Comparison of ENCODE assay signal across 1 cellular context in the genomic region with DNA sequence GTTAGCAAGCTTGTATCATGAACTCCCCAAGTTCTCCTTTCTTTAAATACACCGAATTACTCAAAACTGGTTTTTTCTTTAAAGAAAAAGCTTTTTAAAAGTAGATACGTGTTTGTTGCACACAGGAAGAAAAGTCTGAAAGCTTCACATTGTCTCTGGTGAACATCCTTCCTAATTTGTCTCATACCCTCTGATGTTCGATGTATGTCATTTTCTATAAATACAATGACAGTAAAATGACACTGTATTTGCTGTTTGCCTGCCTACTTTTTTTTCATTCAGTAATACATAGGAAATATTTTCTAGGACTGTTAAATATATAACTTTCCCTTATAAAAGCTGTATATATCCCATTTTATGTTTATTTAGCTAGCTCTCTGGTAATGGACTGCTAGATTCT.
TF ChIP-seq lines count a peak whose summit lies in the region.

No MANE protein-coding gene starts in this region.

TF ChIP-seq in K562, 482 proteins besides CTCF, POLR2A, EP300 and RAD21:
- TF ChIP-seq, protein P1, sequence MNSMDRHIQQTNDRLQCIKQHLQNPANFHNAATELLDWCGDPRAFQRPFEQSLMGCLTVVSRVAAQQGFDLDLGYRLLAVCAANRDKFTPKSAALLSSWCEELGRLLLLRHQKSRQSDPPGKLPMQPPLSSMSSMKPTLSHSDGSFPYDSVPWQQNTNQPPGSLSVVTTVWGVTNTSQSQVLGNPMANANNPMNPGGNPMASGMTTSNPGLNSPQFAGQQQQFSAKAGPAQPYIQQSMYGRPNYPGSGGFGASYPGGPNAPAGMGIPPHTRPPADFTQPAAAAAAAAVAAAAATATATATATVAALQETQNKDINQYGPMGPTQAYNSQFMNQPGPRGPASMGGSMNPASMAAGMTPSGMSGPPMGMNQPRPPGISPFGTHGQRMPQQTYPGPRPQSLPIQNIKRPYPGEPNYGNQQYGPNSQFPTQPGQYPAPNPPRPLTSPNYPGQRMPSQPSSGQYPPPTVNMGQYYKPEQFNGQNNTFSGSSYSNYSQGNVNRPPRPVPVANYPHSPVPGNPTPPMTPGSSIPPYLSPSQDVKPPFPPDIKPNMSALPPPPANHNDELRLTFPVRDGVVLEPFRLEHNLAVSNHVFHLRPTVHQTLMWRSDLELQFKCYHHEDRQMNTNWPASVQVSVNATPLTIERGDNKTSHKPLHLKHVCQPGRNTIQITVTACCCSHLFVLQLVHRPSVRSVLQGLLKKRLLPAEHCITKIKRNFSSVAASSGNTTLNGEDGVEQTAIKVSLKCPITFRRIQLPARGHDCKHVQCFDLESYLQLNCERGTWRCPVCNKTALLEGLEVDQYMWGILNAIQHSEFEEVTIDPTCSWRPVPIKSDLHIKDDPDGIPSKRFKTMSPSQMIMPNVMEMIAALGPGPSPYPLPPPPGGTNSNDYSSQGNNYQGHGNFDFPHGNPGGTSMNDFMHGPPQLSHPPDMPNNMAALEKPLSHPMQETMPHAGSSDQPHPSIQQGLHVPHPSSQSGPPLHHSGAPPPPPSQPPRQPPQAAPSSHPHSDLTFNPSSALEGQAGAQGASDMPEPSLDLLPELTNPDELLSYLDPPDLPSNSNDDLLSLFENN (IDR thresholded peaks at IDR 0.05; ENCODE audit: low read depth in 2 of 2, low read length in 2 of 2) = no peak
